In the genomic region with DNA sequence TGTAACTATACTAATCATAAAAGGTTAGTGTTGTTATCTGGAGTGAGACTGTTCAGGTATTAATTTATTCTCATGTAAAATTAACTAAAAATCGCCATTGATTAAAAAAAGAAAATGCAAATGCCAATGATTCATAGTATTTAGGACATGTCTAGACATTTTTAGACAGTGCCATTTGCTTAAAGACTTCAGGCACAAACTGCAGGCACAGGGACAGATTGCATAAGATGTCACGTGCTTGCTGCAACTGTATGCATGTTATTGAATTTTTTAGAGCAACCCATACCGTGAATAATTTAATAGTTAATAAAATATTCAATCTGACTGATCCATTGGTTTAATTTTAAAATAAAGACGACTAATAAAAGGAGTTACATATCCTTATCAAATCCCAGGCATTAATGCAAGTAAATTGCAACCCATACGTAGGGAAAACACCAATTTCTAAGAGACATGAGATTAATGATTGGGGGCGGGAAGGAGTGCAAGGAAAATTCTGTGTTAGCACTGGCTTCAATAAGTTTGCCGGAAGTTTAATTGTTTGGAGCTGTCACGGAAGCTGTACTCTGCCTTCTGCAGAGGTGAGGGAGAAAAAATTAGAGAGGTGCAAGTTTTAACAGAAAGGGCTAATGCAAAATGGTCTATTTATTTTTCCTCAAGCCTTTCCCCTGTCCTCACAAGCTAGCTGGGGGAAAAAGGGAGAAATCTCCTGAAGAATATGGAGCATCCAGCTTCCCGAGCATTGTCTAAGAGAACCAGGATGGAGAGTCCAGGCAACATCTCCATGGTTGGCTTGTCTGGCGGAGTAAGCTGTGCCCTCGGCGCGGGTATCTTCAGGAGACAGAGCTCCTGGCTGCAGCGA, we compare ENCODE assay signal across 10 cellular contexts. TPM values are rescaled to one million over a fixed set of nuclear protein-coding genes. Genes with fewer than 3 reads are reported as not detected.
DNase-seq lines count a peak whose midpoint lies in the region; ATAC-seq and TF ChIP-seq lines count a peak whose summit lies in the region.
"Had no signal": no experiment of that assay in that cellular context is flagged by ENCODE, and none has a peak within 500 bp of the region (broad histone marks: within the 10 kb centered on the region; RNA-seq: fewer than 3 reads in every experiment).

No MANE protein-coding gene starts in this region.

- no peaks in the 10 kb centered on the region for H3K9me3 ChIP-seq in PC-3 (ENCODE audit: low read length)
- H3K9me3 ChIP-seq: thyroid gland had no signal

- H3K27ac ChIP-seq in PC-3 (ENCODE audit: low read length): peak overlapping the region; percentile 46
- H3K27ac ChIP-seq: RWPE1, thyroid gland had no signal

- H3K4me3 ChIP-seq in PC-3 (ENCODE audit: low read length): peak overlapping the region; percentile 77

- peaks cover 37% of the 10 kb centered on the region; the same call in 1 of the 2 replicates for H3K79me2 ChIP-seq in PC-3 (ENCODE audit: low read length)

- H3K4me2 ChIP-seq in PC-3 (ENCODE audit: low read length): peak overlapping the region; percentile 90

- intact Hi-C loops in PC-3 (cut with micrococcal nuclease): loop anchor here (2.0 to 5.0 kb wide), 4 partner anchors 104 to 659 kb away; a partner anchor contains a TSS

- no peak for TF ChIP-seq CTCF in PC-3 (conservative IDR thresholded peaks at IDR 0.05; ENCODE audit: low read depth, low read length)
- no peak for TF ChIP-seq CTCF in progenitor cell of endocrine pancreas (IDR thresholded peaks at IDR 0.05; ENCODE audit: unreplicated experiment)

- CTCF ChIA-PET in PC-3 (lab: Charles Lee): no interaction called here

- peaks cover 16% of the 10 kb centered on the region for H3K4me1 Mint-ChIP-seq in progenitor cell of endocrine pancreas (ENCODE audit: low read depth)
- H3K4me1 Mint-ChIP-seq in natural killer cell treated with Interleukin-12 subunit alpha and Interleukin-12 subunit beta and Interleukin-15 and Interleukin-18, amount 100 ng/mL, for 72 hours (ENCODE audit: low read depth in 2 of 2): no peaks in the 10 kb centered on the region

- peak overlapping the region; percentile 62 for H3K9ac ChIP-seq in PC-3 (ENCODE audit: low read length)

- no peaks in the 10 kb centered on the region for H3K9me3 Mint-ChIP-seq in progenitor cell of endocrine pancreas (ENCODE audit: low read depth)
- H3K9me3 Mint-ChIP-seq in natural killer cell treated with Interleukin-12 subunit alpha and Interleukin-12 subunit beta and Interleukin-15 and Interleukin-18, amount 100 ng/mL, for 72 hours: no peaks in the 10 kb centered on the region

- H2AFZ ChIP-seq in PC-3 (ENCODE audit: low read length): peak overlapping the region; percentile 86; the same call in 1 of the 2 replicates

- no peaks in the 10 kb centered on the region for H3K36me3 Mint-ChIP-seq in progenitor cell of endocrine pancreas (ENCODE audit: insufficient read depth)
- H3K36me3 Mint-ChIP-seq in natural killer cell treated with Interleukin-12 subunit alpha and Interleukin-12 subunit beta and Interleukin-15 and Interleukin-18, amount 100 ng/mL, for 72 hours: peaks cover 6% of the 10 kb centered on the region

- H3F3A ChIP-seq in PC-3 (ENCODE audit: low read length, unreplicated experiment): no peaks in the 10 kb centered on the region

- H3K27ac Mint-ChIP-seq in progenitor cell of endocrine pancreas: peak overlapping the region; percentile 90
- H3K27ac Mint-ChIP-seq in natural killer cell treated with Interleukin-12 subunit alpha and Interleukin-12 subunit beta and Interleukin-15 and Interleukin-18, amount 100 ng/mL, for 72 hours: no peak overlapping the region

- POLR2A ChIA-PET in PC-3 (lab: Charles Lee; ENCODE audit: unreplicated experiment): no interaction called here

- H4K20me1 ChIP-seq in PC-3 (ENCODE audit: low read length): no peaks in the 10 kb centered on the region

- H3K36me3 ChIP-seq in PC-3 (ENCODE audit: low read depth, low read length): no peaks in the 10 kb centered on the region
- H3K36me3 ChIP-seq: thyroid gland had no signal

- H3K4me1 ChIP-seq in PC-3 (ENCODE audit: insufficient read depth, low read length): peaks cover 15% of the 10 kb centered on the region

- no TSS peak for BruUV-seq in PC-3 (replicated peaks; lab: Mats Ljungman, UMichigan)

- peak overlapping the region; percentile 84 for H3K4me3 Mint-ChIP-seq in progenitor cell of endocrine pancreas (ENCODE audit: low read depth)
- no peak overlapping the region for H3K4me3 Mint-ChIP-seq in natural killer cell treated with Interleukin-12 subunit alpha and Interleukin-12 subunit beta and Interleukin-15 and Interleukin-18, amount 100 ng/mL, for 72 hours

- peaks cover 53% of the 10 kb centered on the region for H3K27me3 Mint-ChIP-seq in progenitor cell of endocrine pancreas
- peaks cover 24 to 36% of the 10 kb centered on the region in 2 donors for H3K27me3 Mint-ChIP-seq in natural killer cell treated with Interleukin-12 subunit alpha and Interleukin-12 subunit beta and Interleukin-15 and Interleukin-18, amount 100 ng/mL, for 72 hours

- no peaks in the 10 kb centered on the region for H3K27me3 ChIP-seq in PC-3 (ENCODE audit: low read length)

- DNase-seq in PC-3 (no peak), fibroblast of peridontal ligament (ENCODE audit: extremely low read depth) (peak; percentile 46), progenitor cell of endocrine pancreas (ENCODE audit: low spot score, unreplicated experiment) (no peak), DMS153 (lab: John Stamatoyannopoulos, UW) (no peak), HUDEP-2 (lab: John Stamatoyannopoulos, UW; ENCODE audit: unreplicated experiment in 76 of 76) (no peak)
- DNase-seq in natural killer cell treated with Interleukin-12 subunit alpha and Interleukin-12 subunit beta and Interleukin-15 and Interleukin-18, amount 100 ng/mL, for 72 hours (ENCODE audit: low spot score): no peak

- ATAC-seq in GM18907 (IDR thresholded peaks at IDR 0.05; ENCODE audit: unreplicated experiment) (peak; percentile 3), PC-3 (no peak), HG02852 (IDR thresholded peaks at IDR 0.05; ENCODE audit: unreplicated experiment) (no peak)
- ATAC-seq in natural killer cell treated with Interleukin-12 subunit alpha and Interleukin-12 subunit beta and Interleukin-15 and Interleukin-18, amount 100 ng/mL, for 72 hours: no peak

- H3K9me2 ChIP-seq in PC-3 (replicated peaks; ENCODE audit: low read length): no peaks in the 10 kb centered on the region

RNA-seq across cellular contexts. Expression of a gene that starts 2.9 kb away (rescaled TPM):
- total RNA-seq in PC-3 (2014; rRNA removed) (11.7 and 13.8 TPM in 2 replicates), progenitor cell of endocrine pancreas (4.8 and 5.6 TPM in 2 replicates)
- not detected for total RNA-seq in natural killer cell treated with Interleukin-12 subunit alpha and Interleukin-12 subunit beta and Interleukin-15 and Interleukin-18, amount 100 ng/mL, for 72 hours
